Comparison of ENCODE assay signal across 1 cellular context in genomic region chr3:8450618-8451017, GRCh38.
TF ChIP-seq lines count a peak whose summit lies in the region.

No MANE protein-coding gene starts in this region.

TF ChIP-seq in GM23338, 12 proteins besides CTCF, POLR2A, EP300 and RAD21 (continued from another document):
- TF ChIP-seq POLR2AphosphoS5 (IDR thresholded peaks at IDR 0.05; ENCODE audit: low read depth) (no peak), ZNF462 (CRISPR knock-in tag; IDR thresholded peaks at IDR 0.05) (no peak), EZH2 (IDR thresholded peaks at IDR 0.05; ENCODE audit: low read depth, unreplicated experiment) (no peak), ZNF114 (CRISPR knock-in tag; IDR thresholded peaks at IDR 0.05) (no peak), ETS1 (IDR thresholded peaks at IDR 0.05) (no peak), NANOG (IDR thresholded peaks at IDR 0.05; ENCODE audit: borderline replicate concordance) (no peak)
